ENCODE assay signal across 4 cellular contexts in the genomic region with DNA sequence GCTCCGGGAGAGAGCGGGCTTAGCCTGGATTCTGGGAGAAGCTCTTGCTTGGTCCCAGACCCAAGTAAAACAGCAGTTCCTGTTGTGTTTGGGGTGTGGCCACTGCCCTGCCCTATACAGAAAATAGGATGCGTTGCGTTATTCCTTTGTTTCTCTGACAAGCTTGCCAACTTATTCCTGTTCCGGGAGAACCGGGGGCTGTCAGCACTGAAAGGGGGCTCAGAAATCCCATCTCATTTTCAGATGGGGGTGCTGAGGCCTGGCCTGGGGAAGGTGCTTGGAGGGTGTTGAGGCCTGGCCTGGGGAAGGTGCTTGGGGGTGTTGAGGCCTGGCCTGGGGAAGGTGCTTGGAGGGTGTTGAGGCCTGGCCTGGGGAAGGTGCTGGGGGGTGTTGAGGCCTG. TPM values are rescaled to one million over a fixed set of nuclear protein-coding genes. Genes with fewer than 3 reads are reported as not detected.
"Had no signal": no experiment of that assay in that cellular context is flagged by ENCODE, and none has a peak within 500 bp of the region (broad histone marks: within the 10 kb centered on the region; RNA-seq: fewer than 3 reads in every experiment).

No MANE protein-coding gene starts in this region.

RNA-seq across cellular contexts. Expression of gene APOD, which starts 38.3 kb away (rescaled TPM):
- total RNA-seq: epithelial cell of proximal tubule; foreskin keratinocyte; kidney epithelial cell; naive thymus-derived CD8-positive, alpha-beta T cell had no signal
